17 cellular contexts compared by ENCODE assay signal in genomic region chr2:12350821-12351220, GRCh38.
A peak's percentile ranks its signal among the peaks of the same experiment; 100 is the strongest.
DNase-seq lines count a peak whose midpoint lies in the region; ATAC-seq, FAIRE-seq and TF ChIP-seq lines count a peak whose summit lies in the region.
"Had no signal": no experiment of that assay in that cellular context is flagged by ENCODE, and none has a peak within 500 bp of the region (broad histone marks: within the 10 kb centered on the region; RNA-seq: fewer than 3 reads in every experiment).

No MANE protein-coding gene starts in this region.

- in situ Hi-C loops in K562 (cut with MboI), result no loop called here

- TF ChIP-seq POLR2A in K562 (conservative IDR thresholded peaks at IDR 0.05), result no peak

- no peaks in the 10 kb centered on the region for H3K27me3 ChIP-seq in K562 (ENCODE audit: control insufficient read depth in 2 of 2, insufficient read depth in 2 of 2, low read length in 2 of 2)
- H3K27me3 ChIP-seq in Caco-2 (replicated peaks; ENCODE audit: control insufficient read depth, insufficient read depth, low read length), result no peaks in the 10 kb centered on the region; the same call in 1 of the 2 replicates

- no peaks in the 10 kb centered on the region for H3K79me2 ChIP-seq in K562 (ENCODE audit: control insufficient read depth, insufficient read depth, low read length)

- H3K4me1 Mint-ChIP-seq in stimulated activated naive CD8-positive, alpha-beta T cell treated with anti-CD3 and anti-CD28 coated beads, Interleukin-15, amount 100 ng/mL, for 72 hours, result no peaks in the 10 kb centered on the region
- H3K4me1 Mint-ChIP-seq in Caco-2 (ENCODE audit: low read depth, unreplicated experiment), result no peaks in the 10 kb centered on the region

- TF ChIP-seq EP300 in K562 (IDR thresholded peaks at IDR 0.05; ENCODE audit: low read length), result no peak

- peak overlapping the region; percentile 6 to 7 for H3K27ac Mint-ChIP-seq in stimulated activated naive CD8-positive, alpha-beta T cell treated with anti-CD3 and anti-CD28 coated beads, Interleukin-15, amount 100 ng/mL, for 72 hours
- H3K27ac Mint-ChIP-seq in Caco-2 (ENCODE audit: unreplicated experiment), result no peak overlapping the region
- H3K27ac Mint-ChIP-seq: CD4-positive, alpha-beta T cell had no signal

- TF ChIP-seq CTCF in K562 (IDR thresholded peaks at IDR 0.05 in 2 of 3, conservative IDR thresholded peaks at IDR 0.05 in 1 of 3; ENCODE audit: insufficient read depth in 2 of 3, low read depth in 1 of 3, low read length in 3 of 3) (no peak), Caco-2 (IDR thresholded peaks at IDR 0.05; ENCODE audit: insufficient read depth in 1 of 2, low read depth in 1 of 2, low read length in 1 of 2, severe bottlenecking in 1 of 2, unreplicated experiment in 1 of 2) (no peak)

- no TSS peak for BruUV-seq in K562 (replicated peaks; lab: Mats Ljungman, UMichigan)
- no TSS peak for BruUV-seq in Caco-2 (replicated peaks; lab: Mats Ljungman, UMichigan)

- no peaks in the 10 kb centered on the region for H3K36me3 Mint-ChIP-seq in Caco-2 (ENCODE audit: insufficient read depth, unreplicated experiment)

- no peak overlapping the region for H3K4me2 ChIP-seq in K562 (ENCODE audit: insufficient read depth, low read length)

- intact Hi-C loops in K562 (cut with micrococcal nuclease), result no loop called here
- intact Hi-C loops in Caco-2 (cut with micrococcal nuclease; ENCODE audit: unreplicated experiment), result no loop called here

- no peaks in the 10 kb centered on the region for H3K9me3 Mint-ChIP-seq in stimulated activated naive CD8-positive, alpha-beta T cell treated with anti-CD3 and anti-CD28 coated beads, Interleukin-15, amount 100 ng/mL, for 72 hours
- H3K9me3 Mint-ChIP-seq in Caco-2 (ENCODE audit: unreplicated experiment), result no peaks in the 10 kb centered on the region
- H3K9me3 Mint-ChIP-seq: CD4-positive, alpha-beta T cell had no signal

- H3K9me1 ChIP-seq in K562 (ENCODE audit: control insufficient read depth, insufficient read depth, low read length), result no peaks in the 10 kb centered on the region

- no peak for ATAC-seq in stimulated activated naive CD8-positive, alpha-beta T cell treated with anti-CD3 and anti-CD28 coated beads, Interleukin-15, amount 100 ng/mL, for 72 hours
- ATAC-seq in stimulated activated naive CD8-positive, alpha-beta T cell treated with anti-CD3 and anti-CD28 coated beads, Interleukin-15, Interleukin-2, amounts not matched to agents 100 U/mL and 50 U/mL, for 24 hours, result no peak
- ATAC-seq in K562 (no peak), HG02870 (IDR thresholded peaks at IDR 0.05; ENCODE audit: unreplicated experiment) (no peak)

- H3K9me3 ChIP-seq in K562 (replicated peaks; ENCODE audit: control insufficient read depth, insufficient read depth, low read depth, low read length), result no peaks in the 10 kb centered on the region
- no peaks in the 10 kb centered on the region for H3K9me3 ChIP-seq in Caco-2
- H3K9me3 ChIP-seq: HAP-1 had no signal

- CTCF ChIA-PET in K562 (lab: Yijun Ruan, JAX; ENCODE audit: low intra/inter-chr PET ratio) (no interaction called here), Caco-2 (lab: Charles Lee) (no interaction called here)

- H2AFZ ChIP-seq in K562 (ENCODE audit: low read depth, low read length), result 0 out of 2 replicates have a peak overlapping the region, but pooled peaks have one; percentile 10

- peaks cover 4% of the 10 kb centered on the region; the same call in 2 of the 3 replicates for H3K36me3 ChIP-seq in K562 (ENCODE audit: control insufficient read depth, insufficient read depth, low read length)
- no peaks in the 10 kb centered on the region for H3K36me3 ChIP-seq in Caco-2 (ENCODE audit: control insufficient read depth, insufficient read depth, low read length)
- H3K36me3 ChIP-seq: HAP-1 had no signal

- FAIRE-seq in K562 (lab: Jason Lieb, UNC), result no peak
- FAIRE-seq: GM12892, GM19239, H1 had no signal

- WGBS in K562 (ENCODE audit: insufficient coverage, low coverage, missing lambda C conversion rate), result 65% methylated on average over 4 of the region's 4 CpGs

- POLR2A ChIA-PET in K562 (lab: Yijun Ruan, JAX), result interaction anchor here (0.5 to 0.7 kb wide), 2 partner anchors 10 to 95 kb away, joined by 3 to 4 read pairs; no protein-coding TSS in a partner anchor
- POLR2A ChIA-PET in Caco-2 (lab: Charles Lee), result no interaction called here

- no peak for TF ChIP-seq RAD21 in K562 (CRISPR knock-in tag; conservative IDR thresholded peaks at IDR 0.05 in 1 of 2, IDR thresholded peaks at IDR 0.05 in 1 of 2)

- no peaks in the 10 kb centered on the region; a peak in 1 of 5 replicates for H3K4me1 ChIP-seq in K562 (replicated peaks in 1 of 2; ENCODE audit: control insufficient read depth in 2 of 2, insufficient read depth in 2 of 2, low read length in 2 of 2)
- H3K4me1 ChIP-seq in Caco-2, result no peaks in the 10 kb centered on the region
- H3K4me1 ChIP-seq: HAP-1 had no signal

- no peak overlapping the region for H3K27ac ChIP-seq in K562 (ENCODE audit: extremely low read depth, low read depth, low read length)

- no peak overlapping the region for H3K4me3 Mint-ChIP-seq in stimulated activated naive CD8-positive, alpha-beta T cell treated with anti-CD3 and anti-CD28 coated beads, Interleukin-15, amount 100 ng/mL, for 72 hours
- H3K4me3 Mint-ChIP-seq in Caco-2 (ENCODE audit: unreplicated experiment), result no peak overlapping the region
- H3K4me3 Mint-ChIP-seq: CD4-positive, alpha-beta T cell had no signal

- no peak for DNase-seq in stimulated activated naive CD8-positive, alpha-beta T cell treated with anti-CD3 and anti-CD28 coated beads, Interleukin-15, amount 100 ng/mL, for 72 hours
- DNase-seq in stimulated activated naive CD8-positive, alpha-beta T cell treated with anti-CD3 and anti-CD28 coated beads, Interleukin-15, Interleukin-2, amounts not matched to agents 100 U/mL and 50 U/mL, for 24 hours, result no peak
- DNase-seq in NCI-H226 (peak; percentile 47), K562 (ENCODE audit: extremely low read depth in 1 of 4, low spot score in 3 of 4) (no peak), inferior parietal cortex (ENCODE audit: extremely low spot score) (no peak), Caco-2 (no peak), NCI-H1417 (lab: John Stamatoyannopoulos, UW) (no peak)
- DNase-seq: ACHN; C1 segment of cervical spinal cord; CD4-positive, alpha-beta T cell; DMS79; GDM1 had no signal

- H3K9ac ChIP-seq in K562 (ENCODE audit: insufficient read depth in 1 of 2, low read depth in 2 of 2, low read length in 2 of 2), result no peak overlapping the region

- H3K27me3 Mint-ChIP-seq in stimulated activated naive CD8-positive, alpha-beta T cell treated with anti-CD3 and anti-CD28 coated beads, Interleukin-15, amount 100 ng/mL, for 72 hours, result no peaks in the 10 kb centered on the region
- peaks cover 11% of the 10 kb centered on the region for H3K27me3 Mint-ChIP-seq in Caco-2 (ENCODE audit: insufficient read depth, unreplicated experiment)
- H3K27me3 Mint-ChIP-seq: CD4-positive, alpha-beta T cell had no signal

- H3K4me3 ChIP-seq in K562 (no peak overlapping the region), Caco-2 (ENCODE audit: low read depth, low read length) (no peak overlapping the region)
- H3K4me3 ChIP-seq: HAP-1 had no signal

- H4K20me1 ChIP-seq in K562 (replicated peaks; ENCODE audit: control insufficient read depth, insufficient read depth, low read length), result no peaks in the 10 kb centered on the region

TF ChIP-seq in K562, 482 proteins besides CTCF, POLR2A, EP300 and RAD21 (continues in another document):
- TF ChIP-seq, protein P1, sequence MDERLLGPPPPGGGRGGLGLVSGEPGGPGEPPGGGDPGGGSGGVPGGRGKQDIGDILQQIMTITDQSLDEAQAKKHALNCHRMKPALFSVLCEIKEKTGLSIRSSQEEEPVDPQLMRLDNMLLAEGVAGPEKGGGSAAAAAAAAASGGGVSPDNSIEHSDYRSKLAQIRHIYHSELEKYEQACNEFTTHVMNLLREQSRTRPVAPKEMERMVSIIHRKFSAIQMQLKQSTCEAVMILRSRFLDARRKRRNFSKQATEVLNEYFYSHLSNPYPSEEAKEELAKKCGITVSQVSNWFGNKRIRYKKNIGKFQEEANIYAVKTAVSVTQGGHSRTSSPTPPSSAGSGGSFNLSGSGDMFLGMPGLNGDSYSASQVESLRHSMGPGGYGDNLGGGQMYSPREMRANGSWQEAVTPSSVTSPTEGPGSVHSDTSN (CRISPR knock-in tag; IDR thresholded peaks at IDR 0.05; ENCODE audit: low read depth), result no peak
- TF ChIP-seq, protein P1 (tag; conservative IDR thresholded peaks at IDR 0.05; ENCODE audit: low read depth), result 0 out of 2 replicates have a peak, but pooled peaks have one; percentile 18
- TF ChIP-seq HSF4 (CRISPR knock-in tag; IDR thresholded peaks at IDR 0.05; ENCODE audit: borderline replicate concordance), result no peak
- no peak for TF ChIP-seq RFX1 (IDR thresholded peaks at IDR 0.05)
- TF ChIP-seq MEIS2 (IDR thresholded peaks at IDR 0.05; ENCODE audit: partially characterized antibody), result peak; percentile 43
- TF ChIP-seq, protein P2, sequence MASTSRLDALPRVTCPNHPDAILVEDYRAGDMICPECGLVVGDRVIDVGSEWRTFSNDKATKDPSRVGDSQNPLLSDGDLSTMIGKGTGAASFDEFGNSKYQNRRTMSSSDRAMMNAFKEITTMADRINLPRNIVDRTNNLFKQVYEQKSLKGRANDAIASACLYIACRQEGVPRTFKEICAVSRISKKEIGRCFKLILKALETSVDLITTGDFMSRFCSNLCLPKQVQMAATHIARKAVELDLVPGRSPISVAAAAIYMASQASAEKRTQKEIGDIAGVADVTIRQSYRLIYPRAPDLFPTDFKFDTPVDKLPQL (IDR thresholded peaks at IDR 0.05; ENCODE audit: extremely low read depth, insufficient read length), result no peak
- no peak for TF ChIP-seq SMC3 (conservative IDR thresholded peaks at IDR 0.05; ENCODE audit: insufficient read depth, low read depth, low read length)
